In genomic region chr2:214651451-214651850, GRCh38 we compare ENCODE assay signal across 26 cellular contexts.
DNase-seq lines count a peak whose midpoint lies in the region; ATAC-seq, FAIRE-seq and TF ChIP-seq lines count a peak whose summit lies in the region.
"Had no signal": no experiment of that assay in that cellular context is flagged by ENCODE, and none has a peak within 500 bp of the region (broad histone marks: within the 10 kb centered on the region; RNA-seq: fewer than 3 reads in every experiment).

No MANE protein-coding gene starts in this region.

- CTCF ChIA-PET in A549 (lab: Yijun Ruan, JAX): no interaction called here

- TF ChIP-seq CTCF in A549 (IDR thresholded peaks at IDR 0.05) (no peak), astrocyte (IDR thresholded peaks at IDR 0.05; ENCODE audit: insufficient read depth, low read depth, low read length) (no peak), foreskin keratinocyte (conservative IDR thresholded peaks at IDR 0.05) (no peak), adrenal gland (IDR thresholded peaks at IDR 0.05) (no peak)

- intact Hi-C loops in adrenal gland (cut with DNase I): no loop called here

- H3K9me3 Mint-ChIP-seq in astrocyte (ENCODE audit: unreplicated experiment): no peaks in the 10 kb centered on the region
- H3K9me3 Mint-ChIP-seq: H9 had no signal

- H3K4me1 Mint-ChIP-seq in astrocyte (ENCODE audit: low read depth, unreplicated experiment): peaks cover 36% of the 10 kb centered on the region
- H3K4me1 Mint-ChIP-seq: activated CD8-positive, alpha-beta memory T cell treated with anti-CD3 and anti-CD28 coated beads, Interleukin-2, amount 10 ng/mL, durations not matched to agents 7 days and 5 days; H9; immature natural killer cell had no signal

- peak overlapping the region; percentile 28 for H2AFZ ChIP-seq in astrocyte (ENCODE audit: low read depth, low read length)

- no peak overlapping the region for H3K4me3 ChIP-seq in A549
- H3K4me3 ChIP-seq in astrocyte (ENCODE audit: insufficient read depth, low read depth, low read length): no peak overlapping the region
- no peak overlapping the region for H3K4me3 ChIP-seq in MG63
- no peak overlapping the region for H3K4me3 ChIP-seq in adrenal gland
- H3K4me3 ChIP-seq: body of pancreas, GM12878, ovary, skin epidermis, suprapubic skin had no signal

- no peaks in the 10 kb centered on the region for H3K79me2 ChIP-seq in astrocyte (ENCODE audit: insufficient read depth, low read length)

- H3K27me3 Mint-ChIP-seq in astrocyte (ENCODE audit: low read depth, unreplicated experiment): no peaks in the 10 kb centered on the region
- H3K27me3 Mint-ChIP-seq: activated CD8-positive, alpha-beta memory T cell treated with anti-CD3 and anti-CD28 coated beads, Interleukin-2, amount 10 ng/mL, durations not matched to agents 7 days and 5 days; CD4-positive, alpha-beta T cell; stimulated activated naive B cell treated with anti-CD40 and anti-IgM and Interleukin-4, amounts not matched to agents 10 μg/mL and 1 μg/mL and 100 μg/mL, for 72 hours had no signal

- H4K20me1 ChIP-seq in astrocyte (ENCODE audit: insufficient read depth, low read length): no peaks in the 10 kb centered on the region

- H3K9me3 ChIP-seq in A549: no peaks in the 10 kb centered on the region
- H3K9me3 ChIP-seq in astrocyte (ENCODE audit: insufficient read depth, low read depth, low read length): no peaks in the 10 kb centered on the region
- H3K9me3 ChIP-seq in MG63: no peaks in the 10 kb centered on the region
- no peaks in the 10 kb centered on the region for H3K9me3 ChIP-seq in adrenal gland (replicated peaks in 1 of 3)
- H3K9me3 ChIP-seq: body of pancreas, ovary, suprapubic skin had no signal

- H3K9ac ChIP-seq in astrocyte (ENCODE audit: low read length): no peak overlapping the region

- no peak for FAIRE-seq in A549 (lab: Jason Lieb, UNC)
- FAIRE-seq in astrocyte (lab: Jason Lieb, UNC): no peak
- FAIRE-seq: A204.1, GM12878 had no signal

- 21% methylated on average over 2 of the region's 2 CpGs for WGBS in A549 (ENCODE audit: missing lambda C conversion rate)
- 68 to 83% (median 75%) methylated on average over 2 of the region's 2 CpGs for WGBS in adrenal gland, 4 donors

- H3K27ac ChIP-seq in A549: no peak overlapping the region
- H3K27ac ChIP-seq in astrocyte (ENCODE audit: low read depth, low read length): no peak overlapping the region
- H3K27ac ChIP-seq in foreskin keratinocyte: no peak overlapping the region
- H3K27ac ChIP-seq in adrenal gland: no peak overlapping the region
- H3K27ac ChIP-seq: body of pancreas, ovary, RWPE1, skin epidermis, suprapubic skin had no signal

- no peaks in the 10 kb centered on the region for H3K36me3 Mint-ChIP-seq in astrocyte (ENCODE audit: low read depth, unreplicated experiment)
- H3K36me3 Mint-ChIP-seq: activated CD8-positive, alpha-beta memory T cell treated with anti-CD3 and anti-CD28 coated beads, Interleukin-2, amount 10 ng/mL, durations not matched to agents 7 days and 5 days; immature natural killer cell; stimulated activated naive B cell treated with anti-CD40 and anti-IgM and Interleukin-4, amounts not matched to agents 10 μg/mL and 1 μg/mL and 100 μg/mL, for 72 hours had no signal

- POLR2A ChIA-PET in A549 (lab: Yijun Ruan, JAX): no interaction called here

- H3K27ac Mint-ChIP-seq in astrocyte (ENCODE audit: unreplicated experiment): peak overlapping the region; percentile 77
- H3K27ac Mint-ChIP-seq: activated CD8-positive, alpha-beta memory T cell treated with anti-CD3 and anti-CD28 coated beads, Interleukin-2, amount 10 ng/mL, durations not matched to agents 7 days and 5 days; CD4-positive, alpha-beta T cell; H9; immature natural killer cell; stimulated activated naive B cell treated with anti-CD40 and anti-IgM and Interleukin-4, amounts not matched to agents 10 μg/mL and 1 μg/mL and 100 μg/mL, for 72 hours had no signal

- ATAC-seq in A549: no peak
- ATAC-seq in foreskin keratinocyte: peak; percentile 46
- no peak for ATAC-seq in HG03520 (IDR thresholded peaks at IDR 0.05; ENCODE audit: unreplicated experiment)
- ATAC-seq: activated CD8-positive, alpha-beta memory T cell treated with anti-CD3 and anti-CD28 coated beads, Interleukin-2, amount 10 ng/mL, durations not matched to agents 7 days and 5 days; body of pancreas; GM12878; stimulated activated naive B cell treated with anti-CD40 and anti-IgM and Interleukin-4, amounts not matched to agents 10 μg/mL and 1 μg/mL and 100 μg/mL, for 72 hours had no signal

- no peak overlapping the region for H3K4me3 Mint-ChIP-seq in astrocyte (ENCODE audit: unreplicated experiment)
- H3K4me3 Mint-ChIP-seq: activated CD8-positive, alpha-beta memory T cell treated with anti-CD3 and anti-CD28 coated beads, Interleukin-2, amount 10 ng/mL, durations not matched to agents 7 days and 5 days; CD4-positive, alpha-beta T cell; H9; immature natural killer cell; stimulated activated naive B cell treated with anti-CD40 and anti-IgM and Interleukin-4, amounts not matched to agents 10 μg/mL and 1 μg/mL and 100 μg/mL, for 72 hours had no signal

- TF ChIP-seq RAD21 in A549 (conservative IDR thresholded peaks at IDR 0.05 in 1 of 2, IDR thresholded peaks at IDR 0.05 in 1 of 2): no peak

- H3K4me1 ChIP-seq in A549 (no peaks in the 10 kb centered on the region), astrocyte (ENCODE audit: insufficient read depth, low read length) (peaks cover 9% of the 10 kb centered on the region), foreskin keratinocyte (no peaks in the 10 kb centered on the region), adrenal gland (replicated peaks in 1 of 2) (no peaks in the 10 kb centered on the region)
- H3K4me1 ChIP-seq: body of pancreas, suprapubic skin had no signal

- no peak for TF ChIP-seq EP300 in A549 (IDR thresholded peaks at IDR 0.05)

- H3K27me3 ChIP-seq in astrocyte (ENCODE audit: insufficient read depth, low read length): no peaks in the 10 kb centered on the region
- H3K27me3 ChIP-seq in foreskin keratinocyte: no peaks in the 10 kb centered on the region
- no peaks in the 10 kb centered on the region for H3K27me3 ChIP-seq in MG63
- H3K27me3 ChIP-seq in adrenal gland: no peaks in the 10 kb centered on the region
- H3K27me3 ChIP-seq: body of pancreas, ovary, suprapubic skin had no signal

- no peaks in the 10 kb centered on the region for H3K36me3 ChIP-seq in astrocyte (ENCODE audit: insufficient read depth, low read length)
- H3K36me3 ChIP-seq in MG63: no peaks in the 10 kb centered on the region
- H3K36me3 ChIP-seq in adrenal gland (replicated peaks in 1 of 2): no peaks in the 10 kb centered on the region
- H3K36me3 ChIP-seq: ovary, suprapubic skin had no signal

- no peak for DNase-seq in A549 (ENCODE audit: low read depth in 1 of 2, low spot score in 1 of 2)
- DNase-seq in HCEC 1CT: peak; percentile 16
- DNase-seq in astrocyte (ENCODE audit: low read depth): peak; percentile 28
- no peak for DNase-seq in foreskin keratinocyte
- no peak for DNase-seq in MG63
- DNase-seq in adrenal gland: no peak
- no peak for DNase-seq in kidney glomerular epithelial cell (lab: John Stamatoyannopoulos, UW)
- DNase-seq: activated CD4-positive, alpha-beta T cell treated with anti-CD3 and anti-CD28 coated beads, Interleukin-2, amount 50 U/mL, for 4 hours; activated CD8-positive, alpha-beta memory T cell treated with anti-CD3 and anti-CD28 coated beads, Interleukin-2, amount 10 ng/mL, durations not matched to agents 7 days and 5 days; activated T-cell treated with anti-CD3 and anti-CD28 coated beads, Interleukin-2, amount 50 U/mL, for 48 hours; body of pancreas; CD4-positive, alpha-beta T cell; H9; immature natural killer cell; NCI-H1105; NCI-H187 treated with DMSO at 0.1 percent for 48 hours; NCI-H2171; NCI-H510A treated with DMSO at 0.1 percent for 48 hours; ovary; stimulated activated naive B cell treated with anti-CD40 and anti-IgM and Interleukin-4, amounts not matched to agents 10 μg/mL and 1 μg/mL and 100 μg/mL, for 72 hours had no signal

- TF ChIP-seq POLR2A in A549 (IDR thresholded peaks at IDR 0.05; ENCODE audit: low read length) (no peak), adrenal gland (IDR thresholded peaks at IDR 0.05) (no peak)

- H3K4me2 ChIP-seq in A549 (no peak overlapping the region), astrocyte (ENCODE audit: low read length) (no peak overlapping the region)

TF ChIP-seq in A549, 52 proteins besides CTCF, POLR2A, EP300 and RAD21:
- TF ChIP-seq CEBPB (IDR thresholded peaks at IDR 0.05) (no peak), FOSL2 (IDR thresholded peaks at IDR 0.05) (no peak), FOSL2 (CRISPR knock-in tag; IDR thresholded peaks at IDR 0.05) (0 out of 2 replicates have a peak, but pooled peaks have one; percentile 14)
TF ChIP-seq in A549: peak in this region for 1.

Comparison
In these comparisons a context has a peak if more than half of its experiments do, and no peak if none do; other contexts are left out.
1. DNase-seq: peak in HCEC 1CT (single experiment) and astrocyte (single experiment); none in A549 (0 of 2), foreskin keratinocyte (0 of 2), MG63 (single experiment), adrenal gland (0 of 7) and kidney glomerular epithelial cell (single experiment).